Comparison of ENCODE assay signal across 23 cellular contexts in the genomic region with DNA sequence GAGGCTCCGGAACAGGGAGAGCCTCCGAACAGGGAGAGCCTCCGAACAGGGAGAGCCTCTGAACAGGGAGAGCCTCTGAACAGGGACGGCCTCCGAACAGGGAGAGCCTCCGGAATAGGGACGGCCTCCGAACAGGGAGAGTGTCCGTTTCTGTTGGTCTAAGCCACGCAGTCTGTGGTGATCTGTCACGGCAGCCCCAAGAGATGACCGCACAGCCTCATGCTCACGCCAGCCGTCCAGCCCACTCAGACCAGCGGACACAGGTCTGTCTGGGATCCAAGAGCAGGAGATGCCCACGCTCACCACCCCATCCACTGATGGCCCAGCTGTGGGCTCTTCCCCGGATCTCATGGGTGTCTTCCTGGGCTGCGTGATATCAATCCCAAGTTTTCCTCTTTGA. TPM values are rescaled to one million over a fixed set of nuclear protein-coding genes. Genes with fewer than 3 reads are reported as not detected.
"Had no signal": no experiment of that assay in that cellular context is flagged by ENCODE, and none has a peak within 500 bp of the region (broad histone marks: within the 10 kb centered on the region; RNA-seq: fewer than 3 reads in every experiment).

No MANE protein-coding gene starts in this region.

- H3K36me3 ChIP-seq: SJSA1 had no signal

- DNase-seq: Kasumi-1, MM.1S, NCI-H1092 treated with DMSO at 0.1 percent for 48 hours, NCI-H1436, NCI-H187, NCI-H2029, NCI-H2081 treated with DMSO at 0.1 percent for 48 hours, NCI-H2171, NCI-H226, NCI-H446, NCI-H510A, NCI-H524 treated with DMSO at 0.1 percent for 48 hours, NCI-H69, NCI-H774, RPMI8226, SIG-M5 had no signal

- ATAC-seq: K562 had no signal

- H3K4me3 Mint-ChIP-seq: IgD-negative memory B cell had no signal

- H3K4me1 ChIP-seq: SJSA1 had no signal

- H3K36me3 Mint-ChIP-seq: IgD-negative memory B cell had no signal

- H3K27me3 ChIP-seq: SJSA1 had no signal

- H3K9me3 ChIP-seq: SJSA1 had no signal

- H3K27ac Mint-ChIP-seq: IgD-negative memory B cell had no signal

- H3K4me3 ChIP-seq: K562, SJSA1, SK-N-MC had no signal

- H3K4me1 Mint-ChIP-seq: IgD-negative memory B cell had no signal

- H3K27ac ChIP-seq: HL-60, KMS-11, SJSA1, SK-N-MC had no signal

RNA-seq across cellular contexts. Expression of a gene that starts 33.3 kb away (rescaled TPM):
- total RNA-seq: K562, M059J, SJSA1 had no signal
